In genomic region chr1:212433577-212434462, GRCh38 we compare ENCODE assay signal across 9 cellular contexts. TPM values are rescaled to one million over a fixed set of nuclear protein-coding genes. Genes with fewer than 3 reads are reported as not detected.
DNase-seq lines count a peak whose midpoint lies in the region; ATAC-seq, FAIRE-seq and TF ChIP-seq lines count a peak whose summit lies in the region.
"Had no signal": no experiment of that assay in that cellular context is flagged by ENCODE, and none has a peak within 500 bp of the region (broad histone marks: within the 10 kb centered on the region; RNA-seq: fewer than 3 reads in every experiment).

No MANE protein-coding gene starts in this region.

- no peaks in the 10 kb centered on the region for H3F3A ChIP-seq in DOHH2 (ENCODE audit: control insufficient read depth, insufficient read depth)

- intact Hi-C loops in OCI-LY7 (cut with micrococcal nuclease; ENCODE audit: unreplicated experiment) (no loop called here), endothelial cell of umbilical vein (cut with micrococcal nuclease) (no loop called here)

- peaks cover 20% of the 10 kb centered on the region for H3K4me1 Mint-ChIP-seq in progenitor cell of endocrine pancreas (ENCODE audit: low read depth)

- H3K27me3 ChIP-seq in DOHH2 (ENCODE audit: control insufficient read depth, low read length) (no peaks in the 10 kb centered on the region), endothelial cell of umbilical vein (ENCODE audit: control insufficient read depth in 2 of 2, insufficient read depth in 2 of 2, low read length in 2 of 2) (peaks cover 7 to 12% of the 10 kb centered on the region in 2 experiments)

- H3K9me3 Mint-ChIP-seq in progenitor cell of endocrine pancreas (ENCODE audit: low read depth): no peaks in the 10 kb centered on the region

- ATAC-seq in GM18909 (IDR thresholded peaks at IDR 0.05; ENCODE audit: poor library complexity, unreplicated experiment) (no peak), HG03442 (IDR thresholded peaks at IDR 0.05; ENCODE audit: unreplicated experiment) (no peak)

- H3K36me3 Mint-ChIP-seq in progenitor cell of endocrine pancreas (ENCODE audit: insufficient read depth): peaks cover 2% of the 10 kb centered on the region

- H3K36me3 ChIP-seq in DOHH2 (ENCODE audit: control insufficient read depth, low read length) (no peaks in the 10 kb centered on the region), OCI-LY7 (ENCODE audit: insufficient read depth, low read length) (no peaks in the 10 kb centered on the region), endothelial cell of umbilical vein (ENCODE audit: control insufficient read depth in 2 of 2, extremely low read depth in 1 of 2, insufficient read depth in 2 of 2, low read length in 2 of 2) (no peaks in the 10 kb centered on the region)

- H3K27me3 Mint-ChIP-seq in progenitor cell of endocrine pancreas: no peaks in the 10 kb centered on the region

- H3K9me2 ChIP-seq in DOHH2 (replicated peaks; ENCODE audit: control insufficient read depth, low read length): no peaks in the 10 kb centered on the region
- no peaks in the 10 kb centered on the region for H3K9me2 ChIP-seq in OCI-LY7 (ENCODE audit: insufficient read depth, low read length)

- H3K79me2 ChIP-seq in DOHH2 (ENCODE audit: control insufficient read depth, low read length): peaks cover 40% of the 10 kb centered on the region
- H3K79me2 ChIP-seq in OCI-LY7 (ENCODE audit: insufficient read depth, low read depth, low read length): no peaks in the 10 kb centered on the region
- no peaks in the 10 kb centered on the region for H3K79me2 ChIP-seq in endothelial cell of umbilical vein (ENCODE audit: control insufficient read depth, insufficient read depth, low read length)

- POLR2A ChIA-PET in OCI-LY7 (lab: Charles Lee) (interaction anchor here (0.6 kb wide), 1 partner anchor 77 kb away, joined by 5 read pairs; no protein-coding TSS in a partner anchor), endothelial cell of umbilical vein (lab: Charles Lee) (no interaction called here)

- no TSS peak for BruUV-seq in OCI-LY7 (replicated peaks; lab: Mats Ljungman, UMichigan)
- no TSS peak for BruUV-seq in endothelial cell of umbilical vein (replicated peaks; lab: Mats Ljungman, UMichigan)

- H3K4me3 ChIP-seq in DOHH2 (ENCODE audit: low read length) (peak overlapping the region; percentile 75), OCI-LY7 (ENCODE audit: low read depth, low read length, poor library complexity, severe bottlenecking) (peak overlapping the region; percentile 73), endothelial cell of umbilical vein (replicated peaks in 1 of 3; ENCODE audit: insufficient read depth in 1 of 3, low read depth in 1 of 3, low read length in 3 of 3) (peak overlapping the region in 2 of 3 experiments; percentile 53 to 58)

- H3K27ac ChIP-seq in DOHH2 (ENCODE audit: low read depth, low read length) (no peak overlapping the region), OCI-LY7 (ENCODE audit: low read depth, low read length, poor library complexity, severe bottlenecking) (no peak overlapping the region), endothelial cell of umbilical vein (ENCODE audit: insufficient read depth, low read depth, low read length) (no peak overlapping the region)

- no peak overlapping the region for H3K27ac Mint-ChIP-seq in progenitor cell of endocrine pancreas

- peak overlapping the region; percentile 49 for H2AFZ ChIP-seq in OCI-LY7 (ENCODE audit: low read length)
- peak overlapping the region; percentile 89 for H2AFZ ChIP-seq in endothelial cell of umbilical vein (ENCODE audit: low read depth, low read length)

- FAIRE-seq in endothelial cell of umbilical vein (lab: Jason Lieb, UNC): no peak

- no peak for TF ChIP-seq CTCF in DOHH2 (IDR thresholded peaks at IDR 0.05; ENCODE audit: low read depth, low read length, poor library complexity, severe bottlenecking)
- TF ChIP-seq CTCF in OCI-LY7 (conservative IDR thresholded peaks at IDR 0.05; ENCODE audit: low read length): no peak
- no peak for TF ChIP-seq CTCF in endothelial cell of umbilical vein (IDR thresholded peaks at IDR 0.05; ENCODE audit: extremely low read depth in 1 of 2, insufficient read depth in 1 of 2, low read depth in 1 of 2, low read length in 2 of 2)
- no peak for TF ChIP-seq CTCF in progenitor cell of endocrine pancreas (IDR thresholded peaks at IDR 0.05; ENCODE audit: unreplicated experiment)

- dilution Hi-C loops in endothelial cell of umbilical vein (cut with MboI; ENCODE audit: extremely low pct_ligation_motif_present, low sequenced_read_pairs): no loop called here

- H4K20me1 ChIP-seq in DOHH2 (ENCODE audit: control insufficient read depth, insufficient read depth, low read depth, low read length): no peaks in the 10 kb centered on the region
- no peaks in the 10 kb centered on the region for H4K20me1 ChIP-seq in OCI-LY7 (ENCODE audit: insufficient read depth, low read length)
- no peaks in the 10 kb centered on the region for H4K20me1 ChIP-seq in endothelial cell of umbilical vein (replicated peaks; ENCODE audit: control insufficient read depth, extremely low read depth, insufficient read depth, low read length)

- H3K4me3 Mint-ChIP-seq in progenitor cell of endocrine pancreas (ENCODE audit: low read depth): peak overlapping the region; percentile 77

- H3K4me2 ChIP-seq in DOHH2 (ENCODE audit: low read length): peak overlapping the region; percentile 76
- H3K4me2 ChIP-seq in OCI-LY7 (ENCODE audit: low read length): peak overlapping the region; percentile 79
- peak overlapping the region; percentile 78 for H3K4me2 ChIP-seq in endothelial cell of umbilical vein (ENCODE audit: insufficient read depth, low read length)

- H3K9me1 ChIP-seq in endothelial cell of umbilical vein (replicated peaks; ENCODE audit: control insufficient read depth, extremely low read depth, insufficient read depth, low read length): no peaks in the 10 kb centered on the region

- CTCF ChIA-PET in OCI-LY7 (lab: Charles Lee; ENCODE audit: unreplicated experiment) (no interaction called here), endothelial cell of umbilical vein (lab: Charles Lee) (interaction anchor here (1.7 kb wide), 1 partner anchor 22 kb away, joined by 12 read pairs; no protein-coding TSS in a partner anchor)

- TF ChIP-seq POLR2A in endothelial cell of umbilical vein (IDR thresholded peaks at IDR 0.05; ENCODE audit: low read depth, low read length): no peak

- H3K9me3 ChIP-seq in DOHH2 (ENCODE audit: control insufficient read depth, insufficient read depth, low read length) (no peaks in the 10 kb centered on the region), OCI-LY7 (ENCODE audit: low read length) (no peaks in the 10 kb centered on the region), endothelial cell of umbilical vein (replicated peaks; ENCODE audit: control insufficient read depth, insufficient read depth, low read length) (no peaks in the 10 kb centered on the region)
- H3K9me3 ChIP-seq: mucosa of descending colon had no signal

- H3K9ac ChIP-seq in endothelial cell of umbilical vein (replicated peaks; ENCODE audit: extremely low read depth, insufficient read depth, low read length): no peak overlapping the region

- H3K4me1 ChIP-seq in DOHH2 (ENCODE audit: control insufficient read depth, low read length): peaks cover 23% of the 10 kb centered on the region
- H3K4me1 ChIP-seq in OCI-LY7 (ENCODE audit: insufficient read depth, low read length, poor library complexity, severe bottlenecking): no peaks in the 10 kb centered on the region
- H3K4me1 ChIP-seq in endothelial cell of umbilical vein (ENCODE audit: control insufficient read depth, extremely low read depth, insufficient read depth, low read length): peaks cover 5% of the 10 kb centered on the region

- no peak for DNase-seq in OCI-LY7 (ENCODE audit: low spot score)
- no peak for DNase-seq in endothelial cell of umbilical vein (ENCODE audit: low read depth, low spot score)
- DNase-seq in progenitor cell of endocrine pancreas (ENCODE audit: low spot score, unreplicated experiment): no peak
- DNase-seq in stimulated activated CD8-positive, alpha-beta memory T cell treated with anti-CD3 and anti-CD28 coated beads, Interleukin-4, amount 100 ng/mL, for 48 hours: no peak
- DNase-seq in NCI-H128 (lab: John Stamatoyannopoulos, UW; ENCODE audit: unreplicated experiment): no peak

TF ChIP-seq in endothelial cell of umbilical vein, 7 proteins besides CTCF, POLR2A, EP300 and RAD21 (continues in another document):
- TF ChIP-seq JUN (IDR thresholded peaks at IDR 0.05; ENCODE audit: borderline replicate concordance, insufficient read depth, insufficient read length, low read depth) (no peak), MAX (IDR thresholded peaks at IDR 0.05; ENCODE audit: insufficient read depth, insufficient read length) (no peak), EZH2 (IDR thresholded peaks at IDR 0.05; ENCODE audit: borderline replicate concordance, low read depth, low read length, severe bottlenecking) (no peak), FOS (IDR thresholded peaks at IDR 0.05; ENCODE audit: borderline replicate concordance, insufficient read depth, low read length) (no peak)

RNA-seq across cellular contexts. Expression of gene NENF, which starts 1.1 kb away (rescaled TPM):
- total RNA-seq in OCI-LY7 (2014; rRNA removed; shearing (Covaris generic)): 12.9 and 15.5 TPM in 2 replicates
- 12.7 and 15.0 TPM in 2 replicates for total RNA-seq in OCI-LY7 (2022)
- total RNA-seq in endothelial cell of umbilical vein: 20.5 and 23.0 TPM in 2 replicates
- 19.8 and 21.6 TPM in 2 replicates for polyA plus RNA-seq in endothelial cell of umbilical vein
- 20.8 and 21.8 TPM in 2 replicates for polyA plus RNA-seq in endothelial cell of umbilical vein (2011; cell fraction: cytosol; rRNA removed)
- 5.4 and 5.9 TPM in 2 replicates for polyA plus RNA-seq in endothelial cell of umbilical vein (2011; cell fraction: nucleus; rRNA removed)
- polyA plus RNA-seq in endothelial cell of umbilical vein (2012): 22.0 and 28.3 TPM in 2 replicates
- polyA minus RNA-seq in endothelial cell of umbilical vein: 8.3 and 9.5 TPM in 2 replicates
- polyA minus RNA-seq in endothelial cell of umbilical vein (2011; cell fraction: cytosol; rRNA and poly(A)+ RNA removed): 13.5 TPM
- 0.82 and 1.1 TPM in 2 replicates for polyA minus RNA-seq in endothelial cell of umbilical vein (2011; cell fraction: nucleus; rRNA and poly(A)+ RNA removed)
- 26.6 and 30.2 TPM in 2 replicates for total RNA-seq in progenitor cell of endocrine pancreas

RNA-seq across cellular contexts. Expression of gene PACC1, which starts 19.1 kb away (rescaled TPM):
- 23.6 and 30.8 TPM in 2 replicates for total RNA-seq in OCI-LY7 (2014; rRNA removed; shearing (Covaris generic))
- total RNA-seq in OCI-LY7 (2022): 15.7 and 17.3 TPM in 2 replicates
- total RNA-seq in endothelial cell of umbilical vein: 18.4 and 21.0 TPM in 2 replicates
- polyA plus RNA-seq in endothelial cell of umbilical vein: 22.3 and 27.0 TPM in 2 replicates
- 20.3 and 21.1 TPM in 2 replicates for polyA plus RNA-seq in endothelial cell of umbilical vein (2011; cell fraction: cytosol; rRNA removed)
- 13.5 and 15.3 TPM in 2 replicates for polyA plus RNA-seq in endothelial cell of umbilical vein (2011; cell fraction: nucleus; rRNA removed)
- polyA plus RNA-seq in endothelial cell of umbilical vein (2012): 12.6 and 15.4 TPM in 2 replicates
- polyA minus RNA-seq in endothelial cell of umbilical vein: 27.0 and 35.5 TPM in 2 replicates
- polyA minus RNA-seq in endothelial cell of umbilical vein (2011; cell fraction: cytosol; rRNA and poly(A)+ RNA removed): 10.3 TPM
- polyA minus RNA-seq in endothelial cell of umbilical vein (2011; cell fraction: nucleus; rRNA and poly(A)+ RNA removed): 9.9 and 12.6 TPM in 2 replicates
- total RNA-seq in progenitor cell of endocrine pancreas: 24.5 and 25.1 TPM in 2 replicates
